12 cellular contexts compared by ENCODE assay signal in genomic region chr13:32840840-32841713, GRCh38.
A peak's percentile ranks its signal among the peaks of the same experiment; 100 is the strongest.
DNase-seq lines count a peak whose midpoint lies in the region; ATAC-seq, FAIRE-seq and TF ChIP-seq lines count a peak whose summit lies in the region.
"Had no signal": no experiment of that assay in that cellular context is flagged by ENCODE, and none has a peak within 500 bp of the region (broad histone marks: within the 10 kb centered on the region; RNA-seq: fewer than 3 reads in every experiment).

No MANE protein-coding gene starts in this region.

- WGBS in heart left ventricle, 4 donors: 61 to 65% (median 64%) methylated on average over 14 of the region's 14 CpGs

- H3K4me3 ChIP-seq in heart left ventricle: no peak overlapping the region
- H3K4me3 ChIP-seq: thoracic aorta had no signal

- intact Hi-C loops in heart left ventricle (cut with DNase I): no loop called here

- H3K9me3 ChIP-seq in heart left ventricle: peaks cover 0 to 8% (median 0%) of the 10 kb centered on the region in 12 donors
- H3K9me3 ChIP-seq: thoracic aorta had no signal

- peak; percentile 67 for FAIRE-seq in GM12892 (lab: Jason Lieb, UNC)
- FAIRE-seq: H1 had no signal

- H3K36me3 ChIP-seq in heart left ventricle: no peaks in the 10 kb centered on the region
- H3K36me3 ChIP-seq: thoracic aorta had no signal

- no peak for TF ChIP-seq POLR2A in GM12892 (IDR thresholded peaks at IDR 0.05; ENCODE audit: low read depth, low read length)
- TF ChIP-seq POLR2A in heart left ventricle (IDR thresholded peaks at IDR 0.05): no peak

- ATAC-seq in GM19035 (IDR thresholded peaks at IDR 0.05; ENCODE audit: unreplicated experiment) (peak; percentile 48), HG03175 (IDR thresholded peaks at IDR 0.05; ENCODE audit: unreplicated experiment) (peak; percentile 51), heart left ventricle (peak in 3 of 4 donors; percentile 40 to 54 (median 46))
- ATAC-seq: naive thymus-derived CD8-positive, alpha-beta T cell had no signal

- no peak for TF ChIP-seq CTCF in heart left ventricle (IDR thresholded peaks at IDR 0.05)

- H3K4me1 ChIP-seq in heart left ventricle: peaks cover 0 to 20% (median 8%) of the 10 kb centered on the region in 12 donors

- no peak overlapping the region for H3K27ac ChIP-seq in heart left ventricle
- H3K27ac ChIP-seq: KMS-11, thoracic aorta had no signal

- no peaks in the 10 kb centered on the region for H3K27me3 ChIP-seq in heart left ventricle

- peak; percentile 14 for DNase-seq in GM12892 (ENCODE audit: insufficient read length)
- peak in 4 of 5 donors; percentile 23 to 59 (median 41) for DNase-seq in heart left ventricle
- no peak for DNase-seq in stimulated activated CD4-positive, alpha-beta T cell treated with anti-CD3 and anti-CD28 coated beads, Interleukin-15, amount 100 ng/mL, for 24 hours
- no peak for DNase-seq in NCI-H1105 (lab: John Stamatoyannopoulos, UW)
- DNase-seq in DMS114 treated with DMSO at 0.1 percent for 48 hours (lab: John Stamatoyannopoulos, UW; ENCODE audit: unreplicated experiment): no peak
- DNase-seq: effector memory CD4-positive, alpha-beta T cell; naive thymus-derived CD8-positive, alpha-beta T cell had no signal

Comparison
In these comparisons a context has a peak if more than half of its experiments do, and no peak if none do; other contexts are left out.
1. DNase-seq: peak in GM12892 (single experiment) and heart left ventricle (4 of 5); none in stimulated activated CD4-positive, alpha-beta T cell treated with anti-CD3 and anti-CD28 coated beads, Interleukin-15, amount 100 ng/mL, for 24 hours (single experiment), NCI-H1105 (single experiment) and DMS114 treated with DMSO at 0.1 percent for 48 hours (single experiment).
2. Peak in every context shown above with its lines, with median percentiles within 50 percentile points of each other: ATAC-seq.